ENCODE assay signal across 8 cellular contexts in the genomic region with DNA sequence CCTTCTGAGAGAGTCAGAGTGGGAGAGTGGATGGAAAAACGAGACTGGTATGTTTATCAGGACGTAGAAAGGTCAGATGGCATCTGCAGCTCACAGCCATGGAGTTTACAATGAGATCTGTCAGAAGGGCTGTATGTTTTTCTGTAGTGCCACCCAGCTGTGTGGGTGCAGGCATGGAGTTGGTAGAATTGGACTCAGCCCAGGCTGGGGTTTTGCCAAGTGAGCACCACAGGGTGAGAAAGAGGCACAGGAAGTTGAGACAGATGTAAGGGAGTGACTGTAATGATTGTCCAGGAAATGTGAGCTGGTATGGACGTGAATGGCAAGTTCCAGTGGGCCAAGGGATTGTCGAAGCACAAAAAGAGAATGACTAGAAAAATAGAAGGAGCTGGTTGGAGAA. TPM values are rescaled to one million over a fixed set of nuclear protein-coding genes. Genes with fewer than 3 reads are reported as not detected.
DNase-seq lines count a peak whose midpoint lies in the region; ATAC-seq and TF ChIP-seq lines count a peak whose summit lies in the region.
"Had no signal": no experiment of that assay in that cellular context is flagged by ENCODE, and none has a peak within 500 bp of the region (broad histone marks: within the 10 kb centered on the region; RNA-seq: fewer than 3 reads in every experiment).

No MANE protein-coding gene starts in this region.

- no peak overlapping the region for H3K4me3 ChIP-seq in IMR-90 (ENCODE audit: insufficient read depth, low read depth, low read length)
- no peak overlapping the region for H3K4me3 ChIP-seq in osteoblast (ENCODE audit: insufficient read depth, low read length)
- no peak overlapping the region for H3K4me3 ChIP-seq in mesenchymal stem cell (ENCODE audit: insufficient read depth in 1 of 2, low read depth in 1 of 2, low read length in 2 of 2)

- TF ChIP-seq POLR2A in IMR-90 (IDR thresholded peaks at IDR 0.05; ENCODE audit: low read depth, low read length), result no peak

- H3K9ac ChIP-seq in IMR-90 (ENCODE audit: low read depth, low read length), result no peak overlapping the region
- H3K9ac ChIP-seq in mesenchymal stem cell (ENCODE audit: low read length), result no peak overlapping the region

- H3K79me1 ChIP-seq in IMR-90 (ENCODE audit: low read depth in 1 of 2, low read length in 2 of 2) (peaks cover 0 to 7% of the 10 kb centered on the region in 2 experiments; a peak in 1 of 4 replicates), mesenchymal stem cell (replicated peaks; ENCODE audit: low read length, poor library complexity, severe bottlenecking) (no peaks in the 10 kb centered on the region)

- H3K4me1 ChIP-seq in IMR-90 (ENCODE audit: control insufficient read depth, insufficient read depth, low read length) (peaks cover 13% of the 10 kb centered on the region), osteoblast (ENCODE audit: insufficient read depth, low read length) (peaks cover 18% of the 10 kb centered on the region), mesenchymal stem cell (ENCODE audit: control insufficient read depth, insufficient read depth, low read depth, low read length) (peaks cover 12% of the 10 kb centered on the region)

- H3K4ac ChIP-seq in IMR-90 (ENCODE audit: low read depth, low read length) (no peak overlapping the region), mesenchymal stem cell (ENCODE audit: low read depth in 1 of 2, low read length in 2 of 2) (no peak overlapping the region)

- no peak overlapping the region for H4K5ac ChIP-seq in IMR-90 (ENCODE audit: low read depth, low read length)

- TF ChIP-seq RAD21 in IMR-90 (IDR thresholded peaks at IDR 0.05; ENCODE audit: low read length), result no peak

- H3K4me2 ChIP-seq in IMR-90 (ENCODE audit: low read depth, low read length), result no peak overlapping the region
- H3K4me2 ChIP-seq in osteoblast (ENCODE audit: insufficient read depth, low read length), result no peak overlapping the region
- H3K4me2 ChIP-seq in mesenchymal stem cell (ENCODE audit: low read length, poor library complexity, severe bottlenecking), result no peak overlapping the region

- H4K20me1 ChIP-seq in IMR-90 (ENCODE audit: insufficient read depth, low read length) (no peaks in the 10 kb centered on the region), osteoblast (ENCODE audit: insufficient read depth, low read length) (no peaks in the 10 kb centered on the region)

- POLR2A ChIA-PET in IMR-90 (lab: Charles Lee; ENCODE audit: unreplicated experiment) (no interaction called here), T-cell (lab: Charles Lee) (interaction anchor here (0.5 to 0.6 kb wide), 2 partner anchors 43 to 361 kb away, joined by 3 read pairs; no protein-coding TSS in a partner anchor)

- 0 out of 2 replicates have a peak overlapping the region, but pooled peaks have one; percentile 8 for H3K14ac ChIP-seq in IMR-90 (replicated peaks; ENCODE audit: low read depth, low read length)
- no peak overlapping the region for H3K14ac ChIP-seq in mesenchymal stem cell (ENCODE audit: low read length in 2 of 2)

- H3K4me1 Mint-ChIP-seq in T-cell (peaks cover 52 to 60% (median 57%) of the 10 kb centered on the region in 3 donors), chondrocyte (ENCODE audit: low read depth) (peaks cover 17% of the 10 kb centered on the region)
- peaks cover 56% of the 10 kb centered on the region for H3K4me1 Mint-ChIP-seq in dendritic cell treated with granulocyte-macrophage colony-stimulating factor and Interleukin-4, amounts not matched to agents 40 ng/mL and 50 ng/mL, for 4 days (ENCODE audit: low read depth)

- no peak overlapping the region for H2AK9ac ChIP-seq in IMR-90 (replicated peaks; ENCODE audit: low read depth, low read length, poor library complexity)

- no peaks in the 10 kb centered on the region for H3K9me3 ChIP-seq in IMR-90 (ENCODE audit: control insufficient read depth, insufficient read depth, low read length)
- H3K9me3 ChIP-seq in osteoblast (ENCODE audit: low read depth, low read length), result no peaks in the 10 kb centered on the region
- H3K9me3 ChIP-seq in mesenchymal stem cell (ENCODE audit: control insufficient read depth, low read length), result no peaks in the 10 kb centered on the region

- H3K27ac ChIP-seq in IMR-90 (ENCODE audit: insufficient read depth, low read length) (no peak overlapping the region), osteoblast (ENCODE audit: low read depth, low read length) (no peak overlapping the region), mesenchymal stem cell (ENCODE audit: low read length, poor library complexity, severe bottlenecking) (no peak overlapping the region)

- peak overlapping the region; percentile 79 to 87 for H3K27ac Mint-ChIP-seq in T-cell
- peak overlapping the region; percentile 53 for H3K27ac Mint-ChIP-seq in dendritic cell treated with granulocyte-macrophage colony-stimulating factor and Interleukin-4, amounts not matched to agents 40 ng/mL and 50 ng/mL, for 4 days
- no peak overlapping the region for H3K27ac Mint-ChIP-seq in chondrocyte (ENCODE audit: unreplicated experiment)

- H3K9me1 ChIP-seq in IMR-90 (ENCODE audit: insufficient read depth, low read length), result peaks cover 14% of the 10 kb centered on the region; the same call in 1 of the 2 replicates

- no TSS peak for BruUV-seq in IMR-90 (replicated peaks; lab: Mats Ljungman, UMichigan)

- H2BK15ac ChIP-seq in IMR-90 (ENCODE audit: low read depth, low read length), result no peak overlapping the region
- no peak overlapping the region for H2BK15ac ChIP-seq in mesenchymal stem cell (ENCODE audit: low read depth, poor library complexity, severe bottlenecking)

- 35% methylated on average over 2 of the region's 4 CpGs; no CpG with 5 or more reads in 1 of the 2 experiments for WGBS in IMR-90 (ENCODE audit: extremely low coverage in 2 of 2, insufficient read length in 1 of 2), 2 experiments
- 81% methylated on average over 4 of the region's 4 CpGs for WGBS in mesenchymal stem cell

- H2BK120ac ChIP-seq in IMR-90 (ENCODE audit: low read depth, low read length) (no peak overlapping the region), mesenchymal stem cell (ENCODE audit: low read depth, low read length) (no peak overlapping the region)

- H4K91ac ChIP-seq in IMR-90 (ENCODE audit: insufficient read depth, low read depth, low read length) (no peak overlapping the region), mesenchymal stem cell (ENCODE audit: low read length) (no peak overlapping the region)

- H3K4me3 Mint-ChIP-seq in T-cell (peak overlapping the region in 1 of 3 donors; percentile 47), chondrocyte (ENCODE audit: unreplicated experiment) (no peak overlapping the region)
- H3K4me3 Mint-ChIP-seq in dendritic cell treated with granulocyte-macrophage colony-stimulating factor and Interleukin-4, amounts not matched to agents 40 ng/mL and 50 ng/mL, for 4 days, result no peak overlapping the region

- no peaks in the 10 kb centered on the region for H3K27me3 ChIP-seq in IMR-90 (ENCODE audit: control insufficient read depth, insufficient read depth, low read length)
- no peaks in the 10 kb centered on the region for H3K27me3 ChIP-seq in osteoblast (ENCODE audit: insufficient read depth, low read length)
- no peaks in the 10 kb centered on the region for H3K27me3 ChIP-seq in mesenchymal stem cell (ENCODE audit: control insufficient read depth in 1 of 2, insufficient read depth in 1 of 2, low read length in 2 of 2)

- intact Hi-C loops in IMR-90 (cut with micrococcal nuclease), result no loop called here
- intact Hi-C loops in dendritic cell treated with granulocyte-macrophage colony-stimulating factor and Interleukin-4, amounts not matched to agents 40 ng/mL and 50 ng/mL, for 4 days (cut with micrococcal nuclease), result loop anchor here (5.0 kb wide), 1 partner anchor 60 kb away; no protein-coding TSS in a partner anchor

- H3K18ac ChIP-seq in IMR-90 (ENCODE audit: low read depth, low read length) (no peak overlapping the region), mesenchymal stem cell (ENCODE audit: low read depth in 1 of 2, low read length in 2 of 2) (no peak overlapping the region)

- dilution Hi-C loops in IMR-90 (cut with HindIII; ENCODE audit: low sequenced_read_pairs, unreplicated experiment), result no loop called here

- H2BK5ac ChIP-seq in IMR-90 (ENCODE audit: low read depth, low read length, poor library complexity, severe bottlenecking) (no peak overlapping the region), mesenchymal stem cell (ENCODE audit: low read depth, low read length, poor library complexity, severe bottlenecking) (no peak overlapping the region)

- no peaks in the 10 kb centered on the region for H3K27me3 Mint-ChIP-seq in T-cell
- no peaks in the 10 kb centered on the region for H3K27me3 Mint-ChIP-seq in dendritic cell treated with granulocyte-macrophage colony-stimulating factor and Interleukin-4, amounts not matched to agents 40 ng/mL and 50 ng/mL, for 4 days
- no peaks in the 10 kb centered on the region for H3K27me3 Mint-ChIP-seq in chondrocyte (ENCODE audit: low read depth)

- CTCF ChIA-PET in IMR-90 (lab: Yijun Ruan, JAX), result interaction anchor here (0.7 kb wide), 1 partner anchor 12 kb away, joined by 4 read pairs; no protein-coding TSS in a partner anchor
- CTCF ChIA-PET in T-cell (lab: Charles Lee), result interaction anchor here in 1 of 2 donors (0.6 to 0.7 kb wide), 3 partner anchors 36 to 559 kb away, joined by 3 to 5 read pairs (median 4); a partner anchor contains a TSS

- in situ Hi-C loops in IMR-90 (cut with MboI; ENCODE audit: low sequenced_read_pairs), result no loop called here

- no peak overlapping the region for H2BK20ac ChIP-seq in IMR-90 (ENCODE audit: low read depth, low read length)

- H3K56ac ChIP-seq in IMR-90 (ENCODE audit: extremely low read depth, insufficient read depth, low read length), result no peak overlapping the region

- H3K9me3 Mint-ChIP-seq in T-cell, result no peaks in the 10 kb centered on the region
- no peaks in the 10 kb centered on the region for H3K9me3 Mint-ChIP-seq in dendritic cell treated with granulocyte-macrophage colony-stimulating factor and Interleukin-4, amounts not matched to agents 40 ng/mL and 50 ng/mL, for 4 days
- no peaks in the 10 kb centered on the region for H3K9me3 Mint-ChIP-seq in chondrocyte (ENCODE audit: low read depth)

- TF ChIP-seq CTCF in IMR-90 (conservative IDR thresholded peaks at IDR 0.05; ENCODE audit: low read depth, low read length), result no peak
- peak; percentile 23 for TF ChIP-seq CTCF in osteoblast (IDR thresholded peaks at IDR 0.05; ENCODE audit: extremely low read depth, low read depth, low read length)
- TF ChIP-seq CTCF in chondrocyte (IDR thresholded peaks at IDR 0.05), result no peak

- H2BK12ac ChIP-seq in mesenchymal stem cell (ENCODE audit: low read length in 2 of 2), result no peak overlapping the region

- H2AFZ ChIP-seq in IMR-90 (replicated peaks; ENCODE audit: low read length, poor library complexity) (peak overlapping the region; percentile 46), osteoblast (ENCODE audit: low read length) (no peak overlapping the region), mesenchymal stem cell (ENCODE audit: low read depth, low read length) (no peak overlapping the region)

- H4K8ac ChIP-seq in IMR-90 (ENCODE audit: low read depth in 2 of 2, low read length in 2 of 2), result no peak overlapping the region
- H4K8ac ChIP-seq in mesenchymal stem cell (ENCODE audit: low read length), result no peak overlapping the region

- H2AK5ac ChIP-seq in IMR-90 (ENCODE audit: low read depth, low read length) (no peak overlapping the region), mesenchymal stem cell (ENCODE audit: low read length, severe bottlenecking) (no peak overlapping the region)

- no peaks in the 10 kb centered on the region for H3K36me3 ChIP-seq in IMR-90 (ENCODE audit: control insufficient read depth, insufficient read depth, low read length)
- no peaks in the 10 kb centered on the region for H3K36me3 ChIP-seq in osteoblast (ENCODE audit: insufficient read depth, low read length)
- H3K36me3 ChIP-seq in mesenchymal stem cell (ENCODE audit: control insufficient read depth in 1 of 2, insufficient read depth in 2 of 2, low read depth in 1 of 2, low read length in 2 of 2), result no peaks in the 10 kb centered on the region

- H3K23ac ChIP-seq in IMR-90 (ENCODE audit: low read depth, low read length), result no peak overlapping the region
- H3K23ac ChIP-seq in mesenchymal stem cell (ENCODE audit: low read length in 2 of 2), result no peak overlapping the region

- H3K79me2 ChIP-seq in osteoblast (ENCODE audit: insufficient read depth, low read length), result no peaks in the 10 kb centered on the region

- H3K36me3 Mint-ChIP-seq in T-cell (no peaks in the 10 kb centered on the region), chondrocyte (ENCODE audit: low read depth) (no peaks in the 10 kb centered on the region)
- H3K36me3 Mint-ChIP-seq in dendritic cell treated with granulocyte-macrophage colony-stimulating factor and Interleukin-4, amounts not matched to agents 40 ng/mL and 50 ng/mL, for 4 days (ENCODE audit: low read depth), result no peaks in the 10 kb centered on the region

- ATAC-seq in IMR-90 (ENCODE audit: low read depth), result peak; percentile 19
- ATAC-seq in T-cell (replicated peaks in 1 of 4), result peak; percentile 51 to 70 (median 61)
- no peak for ATAC-seq in GM19023 (IDR thresholded peaks at IDR 0.05; ENCODE audit: unreplicated experiment)

- DNase-seq in IMR-90 (no peak), T-cell (peak in 32 of 34 experiments; percentile 27 to 72 (median 58)), osteoblast (ENCODE audit: insufficient read length, low spot score, missing footprints) (peak; percentile 21), mesenchymal stem cell (no peak), chondrocyte (ENCODE audit: low spot score) (no peak)

RNA-seq across cellular contexts. Expression of a gene that starts 9.1 kb away (rescaled TPM):
- total RNA-seq in IMR-90 (2012; rRNA removed) (22.6 and 25.0 TPM in 2 replicates), T-cell (100 to 1,000 TPM; 107 to 186 (median 159) TPM), osteoblast (38.9 and 47.4 TPM in 2 replicates), chondrocyte (241 to 386 TPM (median 384 TPM) in 3 replicates)
- 291 and 334 TPM in 2 replicates for polyA plus RNA-seq in IMR-90 (2012; rRNA removed)
- polyA plus RNA-seq in IMR-90 (2012; cell fraction: cytosol; rRNA removed), result 247 and 450 TPM in 2 replicates
- 390 and 724 TPM in 2 replicates for polyA plus RNA-seq in IMR-90 (2012; cell fraction: nucleus; rRNA removed; ENCODE audit: low replicate concordance)
- polyA plus RNA-seq in mesenchymal stem cell (2013, experiment 1 of 2), result 317 TPM
- 305 TPM for polyA plus RNA-seq in mesenchymal stem cell (2013, experiment 2 of 2)

RNA-seq across cellular contexts. Expression of a gene that starts 9.6 kb away (rescaled TPM):
- 2.5 and 3.4 TPM in 2 replicates for total RNA-seq in IMR-90 (2012; rRNA removed)
- 3.7 and 4.3 TPM in 2 replicates for polyA plus RNA-seq in IMR-90 (2012; rRNA removed)
- 2.4 and 3.9 TPM in 2 replicates for polyA plus RNA-seq in IMR-90 (2012; cell fraction: cytosol; rRNA removed)
- 4.2 and 4.6 TPM in 2 replicates for polyA plus RNA-seq in IMR-90 (2012; cell fraction: nucleus; rRNA removed; ENCODE audit: low replicate concordance)
- 1 to 10 TPM in 3 of 5 donors, under 1 TPM in 2; 0.08 to 3.6 (median 2.1) TPM for total RNA-seq in T-cell
- 1.2 and 1.4 TPM in 2 replicates for total RNA-seq in osteoblast
- 0.28 TPM for polyA plus RNA-seq in mesenchymal stem cell (2013, experiment 1 of 2)
- polyA plus RNA-seq in mesenchymal stem cell (2013, experiment 2 of 2), result 0.30 TPM
- 3.0 to 4.0 TPM (median 3.1 TPM) in 3 replicates for total RNA-seq in chondrocyte

RNA-seq across cellular contexts. Expression of a gene that starts 36.6 kb away (rescaled TPM):
- total RNA-seq in IMR-90 (2012; rRNA removed) (not detected in 2 replicates), T-cell (10 to 100 TPM; 23.8 to 49.8 (median 43.5) TPM), osteoblast (not detected in 2 replicates), chondrocyte (not detected in 3 replicates)
- polyA plus RNA-seq in IMR-90 (2012; rRNA removed), result 0.10 TPM in 1 of 2 replicates, not detected in the other
- polyA plus RNA-seq in IMR-90 (2012; cell fraction: cytosol; rRNA removed), result 0.04 TPM in 1 of 2 replicates, not detected in the other
- polyA plus RNA-seq in IMR-90 (2012; cell fraction: nucleus; rRNA removed; ENCODE audit: low replicate concordance), result 0.04 and 0.11 TPM in 2 replicates
- polyA plus RNA-seq in mesenchymal stem cell (2013, experiment 1 of 2), result 0.10 TPM
- 0.03 TPM for polyA plus RNA-seq in mesenchymal stem cell (2013, experiment 2 of 2)

RNA-seq across cellular contexts. Expression of a gene that starts 56.2 kb away (rescaled TPM):
- total RNA-seq in IMR-90 (2012; rRNA removed) (not detected in 2 replicates), T-cell (not detected), osteoblast (under 0.01 TPM in 2 replicates), chondrocyte (not detected in 3 replicates)
- not detected in 2 replicates for polyA plus RNA-seq in IMR-90 (2012; rRNA removed)
- polyA plus RNA-seq in IMR-90 (2012; cell fraction: cytosol; rRNA removed), result not detected in 2 replicates
- polyA plus RNA-seq in IMR-90 (2012; cell fraction: nucleus; rRNA removed; ENCODE audit: low replicate concordance), result not detected in 2 replicates
- polyA plus RNA-seq in mesenchymal stem cell (2013, experiment 1 of 2), result 0.03 TPM
- polyA plus RNA-seq in mesenchymal stem cell (2013, experiment 2 of 2), result 0.01 TPM
- polyA plus RNA-seq: fibroblast of lung had no signal

Comparison
In these comparisons a context has a peak if more than half of its experiments do, and no peak if none do; other contexts are left out.
1. DNase-seq: peak in T-cell (32 of 34) and osteoblast (single experiment); none in IMR-90 (single experiment), mesenchymal stem cell (single experiment) and chondrocyte (single experiment).
2. RNA of a gene that starts 36.6 kb away (total RNA-seq): 23.8 to 49.8 TPM in T-cell; not detected in IMR-90, not detected in osteoblast and not detected in chondrocyte; every median in the first group is over 10 times any median in the second.